ENCODE assay signal across 19 cellular contexts in the genomic region with DNA sequence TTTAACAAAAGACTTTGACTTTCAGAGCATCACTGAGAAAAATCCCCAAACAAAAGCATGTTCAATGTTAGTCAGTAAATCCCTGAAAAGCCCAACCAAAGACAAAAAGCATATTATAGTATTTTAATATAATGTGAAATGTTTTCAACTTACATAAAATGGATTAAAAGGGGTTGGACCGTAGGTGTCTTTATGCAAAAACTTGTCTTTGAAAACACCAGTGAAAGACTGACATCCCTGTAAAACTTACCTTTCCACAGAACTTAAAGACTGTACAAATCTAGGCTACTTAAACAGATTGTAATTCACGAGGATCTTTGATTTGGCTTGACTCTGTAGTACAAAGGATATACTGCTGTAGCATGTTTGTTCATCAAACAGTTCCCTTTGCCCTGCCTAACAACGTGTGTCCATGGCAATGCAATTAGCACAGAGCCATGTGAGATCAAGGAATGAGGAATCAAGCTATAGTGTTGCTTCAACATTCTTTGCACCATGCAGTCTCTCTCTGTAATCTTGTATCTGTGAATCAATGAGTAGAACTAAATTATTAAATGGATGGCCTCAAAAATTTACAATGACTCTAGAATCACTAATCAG.
DNase-seq lines count a peak whose midpoint lies in the region; ATAC-seq and TF ChIP-seq lines count a peak whose summit lies in the region.
"Had no signal": no experiment of that assay in that cellular context is flagged by ENCODE, and none has a peak within 500 bp of the region (broad histone marks: within the 10 kb centered on the region; RNA-seq: fewer than 3 reads in every experiment).

No MANE protein-coding gene starts in this region.

- H4K8ac ChIP-seq in mesendoderm (ENCODE audit: low read depth, low read length): no peak overlapping the region

- H3K56ac ChIP-seq in mesendoderm (ENCODE audit: low read length): no peak overlapping the region

- H3K4me1 ChIP-seq in mesendoderm (ENCODE audit: control insufficient read depth, low read depth, low read length) (peaks cover 4% of the 10 kb centered on the region), smooth muscle cell (ENCODE audit: low read depth) (no peaks in the 10 kb centered on the region)
- H3K4me1 ChIP-seq: ascending aorta, testis had no signal

- H3K79me1 ChIP-seq in mesendoderm (ENCODE audit: low read length): no peaks in the 10 kb centered on the region

- no peak overlapping the region for H3K4me2 ChIP-seq in mesendoderm (ENCODE audit: low read length)
- H3K4me2 ChIP-seq in smooth muscle cell: no peak overlapping the region

- H3K18ac ChIP-seq in mesendoderm (ENCODE audit: low read length): no peak overlapping the region

- no peak overlapping the region for H3K23ac ChIP-seq in mesendoderm (ENCODE audit: low read length)

- DNase-seq in DMS153 (lab: John Stamatoyannopoulos, UW): peak; percentile 78
- peak; percentile 9 for DNase-seq in HuH-7 (ENCODE audit: low spot score)
- DNase-seq in NCI-H748 treated with DMSO at 0.1 percent for 48 hours (lab: John Stamatoyannopoulos, UW): peak; percentile 90
- DNase-seq in mesendoderm: peak; percentile 48
- DNase-seq in H4 (ENCODE audit: low spot score): no peak
- no peak for DNase-seq in SW 1271 (lab: John Stamatoyannopoulos, UW)
- DNase-seq in smooth muscle cell (lab: John Stamatoyannopoulos, UW; ENCODE audit: unreplicated experiment): no peak
- DNase-seq: activated CD4-positive, alpha-beta memory T cell treated with anti-CD3 and anti-CD28 coated beads for 36 hours; activated naive CD4-positive, alpha-beta T cell treated with anti-CD3 and anti-CD28 coated beads, Interleukin-2, amount 50 U/mL, for 16 hours; activated T-cell treated with anti-CD3 and anti-CD28 coated beads, Interleukin-2, amount 50 U/mL, for 24 hours; BE2C; foreskin fibroblast; hypothalamus; kidney; NCI-H2171 treated with DMSO at 0.1 percent for 48 hours; stimulated activated CD4-positive, alpha-beta T cell treated with anti-CD3 and anti-CD28 coated beads, Interleukin-12 subunit alpha, Interleukin-12 subunit beta, amount 100 ng/mL, for 4 hours; testis had no signal

- no CpG with 5 or more reads among the region's 3 CpGs for WGBS in mesendoderm (ENCODE audit: extremely low coverage, insufficient coverage, low lambda C conversion rate)
- 67% methylated on average over 3 of the region's 3 CpGs for WGBS in smooth muscle cell (ENCODE audit: low lambda C conversion rate)

- H2BK5ac ChIP-seq in mesendoderm (ENCODE audit: low read length): no peak overlapping the region

- no peak overlapping the region for H3K4ac ChIP-seq in mesendoderm (ENCODE audit: low read depth, low read length)

- H4K5ac ChIP-seq in mesendoderm (ENCODE audit: low read length): no peak overlapping the region

- H3F3A ChIP-seq in smooth muscle cell (ENCODE audit: low read depth): no peaks in the 10 kb centered on the region

- no peak overlapping the region for H2AFZ ChIP-seq in smooth muscle cell (ENCODE audit: low read depth)

- H3K27ac ChIP-seq in mesendoderm (ENCODE audit: low read depth, low read length): no peak overlapping the region
- H3K27ac ChIP-seq in smooth muscle cell (ENCODE audit: low read depth): no peak overlapping the region
- H3K27ac ChIP-seq: ascending aorta, testis had no signal

- H3K27me3 ChIP-seq in mesendoderm (ENCODE audit: insufficient read depth, low read length, poor library complexity) (no peaks in the 10 kb centered on the region), smooth muscle cell (ENCODE audit: low read depth) (no peaks in the 10 kb centered on the region)
- H3K27me3 ChIP-seq: ascending aorta, BE2C, testis had no signal

- no peak for ATAC-seq in GM19023 (IDR thresholded peaks at IDR 0.05; ENCODE audit: unreplicated experiment)

- H3K4me3 ChIP-seq in mesendoderm (ENCODE audit: low read length) (no peak overlapping the region), smooth muscle cell (no peak overlapping the region)
- H3K4me3 ChIP-seq: ascending aorta, testis had no signal

- H3K9ac ChIP-seq in mesendoderm (ENCODE audit: low read length) (no peak overlapping the region), smooth muscle cell (ENCODE audit: low read depth) (no peak overlapping the region)

- no peaks in the 10 kb centered on the region for H3K79me2 ChIP-seq in mesendoderm (ENCODE audit: control insufficient read depth, insufficient read depth, low read length)
- no peaks in the 10 kb centered on the region for H3K79me2 ChIP-seq in smooth muscle cell (ENCODE audit: low read depth)

- H3K9me3 ChIP-seq in smooth muscle cell (replicated peaks; ENCODE audit: low read depth): no peaks in the 10 kb centered on the region
- H3K9me3 ChIP-seq: ascending aorta, BE2C, testis had no signal

- H2BK15ac ChIP-seq in mesendoderm (replicated peaks; ENCODE audit: low read depth): no peak overlapping the region

- no peaks in the 10 kb centered on the region for H4K20me1 ChIP-seq in smooth muscle cell (ENCODE audit: low read depth)

- H2BK120ac ChIP-seq in mesendoderm (ENCODE audit: low read depth, low read length): no peak overlapping the region

- H3K36me3 ChIP-seq in mesendoderm (ENCODE audit: control insufficient read depth, insufficient read depth, low read length): no peaks in the 10 kb centered on the region
- no peaks in the 10 kb centered on the region for H3K36me3 ChIP-seq in smooth muscle cell (ENCODE audit: low read depth)
- H3K36me3 ChIP-seq: ascending aorta, BE2C had no signal

- no peak overlapping the region for H2AK5ac ChIP-seq in mesendoderm (ENCODE audit: low read length)

- no peak for TF ChIP-seq CTCF in smooth muscle cell (IDR thresholded peaks at IDR 0.05; ENCODE audit: borderline replicate concordance, insufficient read depth, poor library complexity, severe bottlenecking)

Comparison
In these comparisons a context has a peak if more than half of its experiments do, and no peak if none do; other contexts are left out.
1. DNase-seq: peak in DMS153 (single experiment), HuH-7 (single experiment), NCI-H748 treated with DMSO at 0.1 percent for 48 hours (single experiment) and mesendoderm (single experiment); none in H4 (single experiment), SW 1271 (0 of 2) and smooth muscle cell (single experiment).